20 cellular contexts compared by ENCODE assay signal in genomic region chr1:4428711-4429110, GRCh38.
"Had no signal": no experiment of that assay in that cellular context is flagged by ENCODE, and none has a peak within 500 bp of the region (broad histone marks: within the 10 kb centered on the region; RNA-seq: fewer than 3 reads in every experiment).

No MANE protein-coding gene starts in this region.

- H3K9me2 ChIP-seq: SK-N-SH had no signal

- H2AFZ ChIP-seq: PC-9 had no signal

- DNase-seq: KBM-7, MG63, NCI-H1092 treated with DMSO at 0.1 percent for 48 hours, NCI-H1436, NCI-H187, NCI-H2029, NCI-H2081 treated with DMSO at 0.1 percent for 48 hours, NCI-H2171, NCI-H226, NCI-H446, NCI-H510A, NCI-H524 treated with DMSO at 0.1 percent for 48 hours, NCI-H69, NCI-H774, PC-9, Peyer's patch, Right ventricle myocardium superior, SIG-M5, SK-N-SH had no signal

- H3K9me3 ChIP-seq: MG63, Peyer's patch, SK-N-SH had no signal

- H3K4me2 ChIP-seq: PC-9, SK-N-SH had no signal

- H3K36me3 ChIP-seq: MG63, Peyer's patch had no signal

- H3K27me3 ChIP-seq: MG63, Peyer's patch had no signal

- H3K4me1 ChIP-seq: Peyer's patch had no signal

- H3K27ac ChIP-seq: HL-60, PC-9, Peyer's patch had no signal

- H3K4me3 ChIP-seq: MG63, PC-9, Peyer's patch had no signal
